ENCODE assay signal across 15 cellular contexts in the genomic region with DNA sequence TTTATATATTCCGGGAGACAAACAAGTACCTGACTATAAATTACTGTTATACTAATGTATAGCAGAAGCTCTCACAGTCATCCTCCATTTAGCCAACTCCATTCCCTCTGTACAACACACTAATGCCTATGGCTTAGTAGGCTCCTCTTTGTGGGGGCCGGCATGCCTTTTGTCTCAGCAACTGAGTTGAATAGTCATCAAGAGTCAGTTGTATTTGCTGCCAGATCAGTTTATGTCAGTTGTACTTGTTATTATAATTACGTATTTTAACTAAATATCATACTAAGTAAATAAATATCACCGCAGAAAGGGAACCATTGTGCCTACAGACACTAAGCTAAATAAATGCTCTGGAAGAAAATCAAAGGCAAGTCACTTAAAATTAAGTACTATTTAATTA.
DNase-seq lines count a peak whose midpoint lies in the region; ATAC-seq lines count a peak whose summit lies in the region.
"Had no signal": no experiment of that assay in that cellular context is flagged by ENCODE, and none has a peak within 500 bp of the region (broad histone marks: within the 10 kb centered on the region; RNA-seq: fewer than 3 reads in every experiment).

No MANE protein-coding gene starts in this region.

- H3K9me3 Mint-ChIP-seq in stimulated activated memory B cell treated with anti-CD40 and anti-IgM and Interleukin-4, amounts not matched to agents 10 μg/mL and 1 μg/mL and 100 μg/mL, for 72 hours = no peaks in the 10 kb centered on the region
- H3K9me3 Mint-ChIP-seq: CD8-positive, alpha-beta T cell; GM23338 had no signal

- peaks cover 33% of the 10 kb centered on the region for H3K36me3 Mint-ChIP-seq in stimulated activated memory B cell treated with anti-CD40 and anti-IgM and Interleukin-4, amounts not matched to agents 10 μg/mL and 1 μg/mL and 100 μg/mL, for 72 hours

- no peak overlapping the region for H3K4me3 Mint-ChIP-seq in stimulated activated memory B cell treated with anti-CD40 and anti-IgM and Interleukin-4, amounts not matched to agents 10 μg/mL and 1 μg/mL and 100 μg/mL, for 72 hours
- H3K4me3 Mint-ChIP-seq: B cell; CD8-positive, alpha-beta T cell; GM23338 had no signal

- no peaks in the 10 kb centered on the region for H3K4me1 Mint-ChIP-seq in stimulated activated memory B cell treated with anti-CD40 and anti-IgM and Interleukin-4, amounts not matched to agents 10 μg/mL and 1 μg/mL and 100 μg/mL, for 72 hours
- H3K4me1 Mint-ChIP-seq: B cell had no signal

- H3K27me3 Mint-ChIP-seq in stimulated activated memory B cell treated with anti-CD40 and anti-IgM and Interleukin-4, amounts not matched to agents 10 μg/mL and 1 μg/mL and 100 μg/mL, for 72 hours = no peaks in the 10 kb centered on the region
- H3K27me3 Mint-ChIP-seq: B cell had no signal

- no peak overlapping the region for H3K27ac Mint-ChIP-seq in stimulated activated memory B cell treated with anti-CD40 and anti-IgM and Interleukin-4, amounts not matched to agents 10 μg/mL and 1 μg/mL and 100 μg/mL, for 72 hours
- H3K27ac Mint-ChIP-seq: B cell; CD8-positive, alpha-beta T cell; GM23338 had no signal

- ATAC-seq in stimulated activated memory B cell treated with anti-CD40 and anti-IgM and Interleukin-4, amounts not matched to agents 10 μg/mL and 1 μg/mL and 100 μg/mL, for 72 hours = no peak
- ATAC-seq: A549; CD8-positive, alpha-beta T cell; GM23338 had no signal

- DNase-seq in NCI-H1105 treated with DMSO at 0.1 percent for 48 hours (lab: John Stamatoyannopoulos, UW) (peak; percentile 41), NCI-H1105 (lab: John Stamatoyannopoulos, UW) (no peak), AG08396 (ENCODE audit: low spot score) (peak; percentile 23), NCI-H69 (lab: John Stamatoyannopoulos, UW) (peak; percentile 45), iris pigment epithelial cell (ENCODE audit: low read depth) (peak; percentile 32), EL (no peak)
- no peak for DNase-seq in activated CD4-positive, alpha-beta T cell treated with anti-CD3 and anti-CD28 coated beads for 48 hours
- DNase-seq: CD8-positive, alpha-beta T cell; DMS 273 treated with DMSO at 0.1 percent for 48 hours; DMS53; DND-41 had no signal

Comparison
In these comparisons a context has a peak if more than half of its experiments do, and no peak if none do; other contexts are left out.
1. DNase-seq: peak in NCI-H1105 treated with DMSO at 0.1 percent for 48 hours (single experiment), AG08396 (single experiment), NCI-H69 (single experiment) and iris pigment epithelial cell (single experiment); none in NCI-H1105 (single experiment), EL (single experiment) and activated CD4-positive, alpha-beta T cell treated with anti-CD3 and anti-CD28 coated beads for 48 hours (single experiment).